Comparison of ENCODE assay signal across 25 cellular contexts in genomic region chr5:2847608-2848007, GRCh38.
DNase-seq lines count a peak whose midpoint lies in the region; FAIRE-seq and TF ChIP-seq lines count a peak whose summit lies in the region.
"Had no signal": no experiment of that assay in that cellular context is flagged by ENCODE, and none has a peak within 500 bp of the region (broad histone marks: within the 10 kb centered on the region; RNA-seq: fewer than 3 reads in every experiment).

No MANE protein-coding gene starts in this region.

- H3K4me2 ChIP-seq in mammary epithelial cell (ENCODE audit: insufficient read depth, low read depth, low read length), result peak overlapping the region; percentile 3
- H3K4me2 ChIP-seq: A549 had no signal

- H2AFZ ChIP-seq in mammary epithelial cell (ENCODE audit: low read depth, low read length), result peak overlapping the region; percentile 57
- H2AFZ ChIP-seq: GM23248 had no signal

- no TSS peak for BruUV-seq in mammary epithelial cell (replicated peaks; lab: Mats Ljungman, UMichigan)

- no peak for FAIRE-seq in H54 (lab: Jason Lieb, UNC)
- FAIRE-seq: A549, D721Med, GM12878, GM19239, H1 had no signal

- in situ Hi-C loops in mammary epithelial cell (cut with MboI; ENCODE audit: low sequenced_read_pairs in 2 of 2), result no loop called here

- no peaks in the 10 kb centered on the region for H3K79me2 ChIP-seq in mammary epithelial cell (ENCODE audit: insufficient read depth, low read length)

- 8% methylated on average over 11 of the region's 11 CpGs for WGBS in mammary epithelial cell (ENCODE audit: low coverage, missing lambda C conversion rate)
- 84% methylated on average over 11 of the region's 11 CpGs for WGBS in esophagus muscularis mucosa

- no peak for TF ChIP-seq EP300 in esophagus muscularis mucosa (IDR thresholded peaks at IDR 0.05)

- no peaks in the 10 kb centered on the region for H3K36me3 ChIP-seq in mammary epithelial cell (ENCODE audit: insufficient read depth, low read length)
- no peaks in the 10 kb centered on the region for H3K36me3 ChIP-seq in esophagus muscularis mucosa
- H3K36me3 ChIP-seq: BE2C; BLaER1 treated with 17β-estradiol and CSF1 and Interleukin-3, amounts not matched to agents 10 nM and 100 nM had no signal

- dilution Hi-C loops in mammary epithelial cell (cut with HindIII; ENCODE audit: low sequenced_read_pairs), result no loop called here

- POLR2A ChIA-PET in RWPE1 (lab: Yijun Ruan, JAX; ENCODE audit: low non-redundant PET), result no interaction called here

- no peak for TF ChIP-seq CTCF in RWPE1 (conservative IDR thresholded peaks at IDR 0.05; ENCODE audit: low read depth)
- TF ChIP-seq CTCF in mammary epithelial cell (conservative IDR thresholded peaks at IDR 0.05 in 1 of 2, IDR thresholded peaks at IDR 0.05 in 1 of 2; ENCODE audit: extremely low read depth in 1 of 2, insufficient read depth in 1 of 2, low read depth in 1 of 2, low read length in 2 of 2), result no peak
- TF ChIP-seq CTCF in esophagus muscularis mucosa (IDR thresholded peaks at IDR 0.05), result no peak

- H3K27me3 ChIP-seq in mammary epithelial cell (ENCODE audit: insufficient read depth, low read length) (no peaks in the 10 kb centered on the region), esophagus muscularis mucosa (no peaks in the 10 kb centered on the region)
- H3K27me3 ChIP-seq: BE2C; BLaER1 treated with 17β-estradiol and CSF1 and Interleukin-3, amounts not matched to agents 10 nM and 100 nM had no signal

- H3K4me3 ChIP-seq in mammary epithelial cell (replicated peaks in 1 of 3; ENCODE audit: insufficient read depth in 1 of 3, low read depth in 2 of 3, low read length in 3 of 3) (no peak overlapping the region), esophagus muscularis mucosa (no peak overlapping the region)
- H3K4me3 ChIP-seq: A549; BLaER1 treated with 17β-estradiol and CSF1 and Interleukin-3, amounts not matched to agents 10 nM and 100 nM; GM12878; GM23248 had no signal

- CTCF ChIA-PET in RWPE1 (lab: Yijun Ruan, JAX) (no interaction called here), mammary epithelial cell (lab: Charles Lee; ENCODE audit: low non-redundant PET) (interaction anchor here (0.6 kb wide), 1 partner anchor 10 kb away, joined by 11 read pairs; no protein-coding TSS in a partner anchor)

- peaks cover 5% of the 10 kb centered on the region for H3K4me1 ChIP-seq in mammary epithelial cell (ENCODE audit: insufficient read depth, low read length)
- no peaks in the 10 kb centered on the region for H3K4me1 ChIP-seq in esophagus muscularis mucosa
- H3K4me1 ChIP-seq: A549, BE2C had no signal

- H3K27ac ChIP-seq in RWPE1, result no peak overlapping the region
- H3K27ac ChIP-seq in mammary epithelial cell (ENCODE audit: insufficient read depth, low read depth, low read length), result no peak overlapping the region
- H3K27ac ChIP-seq in esophagus muscularis mucosa (replicated peaks in 1 of 4), result no peak overlapping the region
- H3K27ac ChIP-seq: A549; BLaER1 treated with 17β-estradiol and CSF1 and Interleukin-3, amounts not matched to agents 10 nM and 100 nM; GM23248 had no signal

- intact Hi-C loops in mammary epithelial cell (cut with micrococcal nuclease), result loop anchor here (2.0 to 5.0 kb wide), 2 partner anchors 97 to 165 kb away; partner anchors contain the start of gene IRX2
- intact Hi-C loops in esophagus muscularis mucosa (cut with DNase I), result no loop called here

- no peaks in the 10 kb centered on the region for H3K9me3 ChIP-seq in mammary epithelial cell (replicated peaks; ENCODE audit: insufficient read depth, low read length)
- no peaks in the 10 kb centered on the region for H3K9me3 ChIP-seq in esophagus muscularis mucosa
- H3K9me3 ChIP-seq: A549, BE2C had no signal

- no peak for TF ChIP-seq POLR2A in esophagus muscularis mucosa (IDR thresholded peaks at IDR 0.05; ENCODE audit: low read depth)
- TF ChIP-seq POLR2A in H54 (IDR thresholded peaks at IDR 0.05; ENCODE audit: low read depth, low read length), result no peak

- no peak overlapping the region for H3K9ac ChIP-seq in mammary epithelial cell (ENCODE audit: insufficient read depth, low read length)
- H3K9ac ChIP-seq: BLaER1 treated with 17β-estradiol and CSF1 and Interleukin-3, amounts not matched to agents 10 nM and 100 nM; GM23248 had no signal

- DNase-seq in RWPE1 (ENCODE audit: low spot score) (peak; percentile 23), mammary epithelial cell (peak; percentile 46), esophagus muscularis mucosa (ENCODE audit: extremely low spot score) (peak; percentile 64), left kidney (ENCODE audit: low read depth, low spot score) (peak; percentile 69), H54 (ENCODE audit: insufficient read length, low spot score) (no peak), HPDE6-E6E7 (ENCODE audit: extremely low spot score) (no peak), retina (no peak)
- DNase-seq: 8988T; ACHN; AML-193; BE2C; CD4-positive, alpha-beta T cell; CD8-positive, alpha-beta memory T cell; DMS 273 treated with DMSO at 0.1 percent for 48 hours; DMS79; EL; GDM1; GM23248; H9 had no signal

- H4K20me1 ChIP-seq in mammary epithelial cell (ENCODE audit: insufficient read depth, low read length), result no peaks in the 10 kb centered on the region
- H4K20me1 ChIP-seq: BLaER1 treated with 17β-estradiol and CSF1 and Interleukin-3, amounts not matched to agents 10 nM and 100 nM had no signal

Comparison
In these comparisons a context has a peak if more than half of its experiments do, and no peak if none do; other contexts are left out.
1. DNase-seq: peak in RWPE1 (single experiment), mammary epithelial cell (single experiment), esophagus muscularis mucosa (single experiment) and left kidney (single experiment); none in H54 (single experiment), HPDE6-E6E7 (single experiment) and retina (single experiment).